Comparison of ENCODE assay signal across 8 cellular contexts in genomic region chr19:6047741-6048231, GRCh38.
A peak's percentile ranks its signal among the peaks of the same experiment; 100 is the strongest.
DNase-seq lines count a peak whose midpoint lies in the region; ATAC-seq, FAIRE-seq and TF ChIP-seq lines count a peak whose summit lies in the region.
"Had no signal": no experiment of that assay in that cellular context is flagged by ENCODE, and none has a peak within 500 bp of the region (broad histone marks: within the 10 kb centered on the region; RNA-seq: fewer than 3 reads in every experiment).

No MANE protein-coding gene starts in this region.

- no peaks in the 10 kb centered on the region for H3K27me3 Mint-ChIP-seq in MCF 10A (ENCODE audit: insufficient read depth, unreplicated experiment)
- peaks cover 0 to 11% of the 10 kb centered on the region in 2 donors for H3K27me3 Mint-ChIP-seq in CD8-positive, alpha-beta memory T cell

- H3K4me3 Mint-ChIP-seq in MCF 10A (ENCODE audit: unreplicated experiment): no peak overlapping the region
- no peak overlapping the region for H3K4me3 Mint-ChIP-seq in CD8-positive, alpha-beta memory T cell

- no TSS peak for BruUV-seq in MCF 10A (replicated peaks; lab: Mats Ljungman, UMichigan)

- no peaks in the 10 kb centered on the region for H3K9me3 Mint-ChIP-seq in MCF 10A (ENCODE audit: unreplicated experiment)
- no peaks in the 10 kb centered on the region for H3K9me3 Mint-ChIP-seq in CD8-positive, alpha-beta memory T cell

- peak; percentile 76 to 85 (median 82) for ATAC-seq in right lobe of liver
- ATAC-seq in GM21515 (IDR thresholded peaks at IDR 0.05; ENCODE audit: unreplicated experiment): no peak
- ATAC-seq in HG03457 (IDR thresholded peaks at IDR 0.05; ENCODE audit: unreplicated experiment): no peak

- no peaks in the 10 kb centered on the region for H3K9me3 ChIP-seq in right lobe of liver
- H3K9me3 ChIP-seq in CD8-positive, alpha-beta memory T cell (ENCODE audit: low read length): no peaks in the 10 kb centered on the region

- H3K36me3 Mint-ChIP-seq in MCF 10A (ENCODE audit: insufficient read depth, unreplicated experiment): peaks cover 5% of the 10 kb centered on the region
- no peaks in the 10 kb centered on the region for H3K36me3 Mint-ChIP-seq in CD8-positive, alpha-beta memory T cell

- intact Hi-C loops in MCF 10A (cut with micrococcal nuclease) (loop anchor here (1.0 to 2.0 kb wide), 4 partner anchors 60 to 815 kb away; no protein-coding TSS in a partner anchor), right lobe of liver (cut with DNase I) (loop anchor here in 1 of 2 donors (5.0 kb wide), 1 partner anchor 80 kb away; no protein-coding TSS in a partner anchor)

- no peak overlapping the region for H3K27ac Mint-ChIP-seq in MCF 10A (ENCODE audit: low read depth, unreplicated experiment)
- H3K27ac Mint-ChIP-seq in CD8-positive, alpha-beta memory T cell: no peak overlapping the region

- DNase-seq in GM18507 (ENCODE audit: extremely low spot score, insufficient read length, low read depth): no peak
- DNase-seq in NCI-H2196 treated with DMSO at 0.1 percent for 48 hours (lab: John Stamatoyannopoulos, UW; ENCODE audit: unreplicated experiment): peak; percentile 21
- DNase-seq in MCF 10A (ENCODE audit: unreplicated experiment): peak; percentile 55
- DNase-seq in right lobe of liver: peak in 1 of 3 donors; percentile 51
- DNase-seq in CD8-positive, alpha-beta memory T cell: no peak

- POLR2A ChIA-PET in MCF 10A (lab: Yijun Ruan, JAX): interaction anchor here (0.9 to 2.9 kb wide), 7 partner anchors 9 to 83 kb away, joined by 4 to 16 read pairs (median 6); no protein-coding TSS in a partner anchor
- POLR2A ChIA-PET in CD8-positive, alpha-beta memory T cell (lab: Charles Lee): no interaction called here

- 67% methylated on average over 7 of the region's 8 CpGs for WGBS in right lobe of liver (ENCODE audit: insufficient coverage, low coverage, low lambda C conversion rate, missing lambda C conversion rate)

- H3K4me1 ChIP-seq in right lobe of liver: peaks cover 0 to 7% (median 3%) of the 10 kb centered on the region in 4 donors
- H3K4me1 ChIP-seq in CD8-positive, alpha-beta memory T cell (ENCODE audit: insufficient read depth, low read length): no peaks in the 10 kb centered on the region

- no peak overlapping the region for H3K27ac ChIP-seq in right lobe of liver
- H3K27ac ChIP-seq in CD8-positive, alpha-beta memory T cell (ENCODE audit: low read depth, low read length): no peak overlapping the region

- H3K27me3 ChIP-seq in right lobe of liver: no peaks in the 10 kb centered on the region
- H3K27me3 ChIP-seq in CD8-positive, alpha-beta memory T cell (ENCODE audit: insufficient read depth, low read length, poor library complexity, severe bottlenecking): peaks cover 3% of the 10 kb centered on the region

- H3K36me3 ChIP-seq in right lobe of liver: no peaks in the 10 kb centered on the region
- H3K36me3 ChIP-seq in CD8-positive, alpha-beta memory T cell (ENCODE audit: insufficient read depth, low read length): no peaks in the 10 kb centered on the region

- no peak overlapping the region for H3K4me3 ChIP-seq in right lobe of liver
- no peak overlapping the region for H3K4me3 ChIP-seq in CD8-positive, alpha-beta memory T cell (ENCODE audit: low read length)

- FAIRE-seq in GM18507 (lab: Jason Lieb, UNC): peak; percentile 76
- FAIRE-seq: TTC549 had no signal

- TF ChIP-seq CTCF in MCF 10A (IDR thresholded peaks at IDR 0.05; ENCODE audit: unreplicated experiment): peak; percentile 70
- TF ChIP-seq CTCF in right lobe of liver (IDR thresholded peaks at IDR 0.05): peak; percentile 71 to 78 (median 76)

- no peak for TF ChIP-seq POLR2A in right lobe of liver (IDR thresholded peaks at IDR 0.05)

- CTCF ChIA-PET in MCF 10A (lab: Yijun Ruan, JAX): interaction anchor here (0.5 to 3.5 kb wide), 24 partner anchors 8 to 268 kb away, joined by 3 to 114 read pairs (median 5); no protein-coding TSS in a partner anchor
- CTCF ChIA-PET in CD8-positive, alpha-beta memory T cell (lab: Charles Lee): interaction anchor here (0.6 to 5.1 kb wide), 10 partner anchors 8 to 1540 kb away, joined by 3 to 73 read pairs (median 3); no protein-coding TSS in a partner anchor

- peaks cover 7% of the 10 kb centered on the region for H3K4me1 Mint-ChIP-seq in MCF 10A (ENCODE audit: insufficient read depth, unreplicated experiment)
- peaks cover 3 to 5% (median 4%) of the 10 kb centered on the region in 3 donors for H3K4me1 Mint-ChIP-seq in CD8-positive, alpha-beta memory T cell

Comparison
In these comparisons a context has a peak if more than half of its experiments do, and no peak if none do; other contexts are left out.
1. DNase-seq: peak in NCI-H2196 treated with DMSO at 0.1 percent for 48 hours (single experiment) and MCF 10A (single experiment); none in GM18507 (single experiment) and CD8-positive, alpha-beta memory T cell (0 of 5).
2. ATAC-seq: peak in right lobe of liver (4 of 4); none in GM21515 (single experiment) and HG03457 (single experiment).